Comparison of ENCODE assay signal across 10 cellular contexts in the genomic region with DNA sequence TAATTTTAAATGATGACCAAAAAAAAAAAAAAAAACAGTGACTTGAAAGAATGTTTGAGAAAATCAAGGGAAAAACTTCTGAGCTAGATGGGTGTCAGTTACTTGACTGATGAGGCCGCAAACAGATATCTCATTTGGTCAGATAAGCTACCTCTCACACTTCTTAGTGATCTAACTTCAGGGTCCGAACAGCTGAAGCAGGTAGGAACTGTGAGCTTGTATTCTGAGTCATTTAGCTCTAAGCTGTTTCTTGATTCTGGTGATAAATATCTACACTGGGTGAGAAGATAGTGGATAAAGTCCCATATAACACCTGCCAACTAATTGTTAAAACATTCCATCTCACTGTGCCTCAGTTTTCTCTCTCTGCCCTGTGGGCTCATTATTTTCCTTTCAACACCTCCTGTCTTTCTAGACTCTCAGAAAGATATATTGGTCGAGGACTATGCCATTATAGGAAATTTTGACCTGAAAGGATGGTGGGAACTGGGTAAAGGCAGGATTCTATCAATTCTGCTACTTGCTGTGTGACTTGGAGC. TPM values are rescaled to one million over a fixed set of nuclear protein-coding genes. Genes with fewer than 3 reads are reported as not detected.
DNase-seq lines count a peak whose midpoint lies in the region; ATAC-seq and TF ChIP-seq lines count a peak whose summit lies in the region.
"Had no signal": no experiment of that assay in that cellular context is flagged by ENCODE, and none has a peak within 500 bp of the region (broad histone marks: within the 10 kb centered on the region; RNA-seq: fewer than 3 reads in every experiment).

No MANE protein-coding gene starts in this region.

- TF ChIP-seq POLR2A in HCT116 (IDR thresholded peaks at IDR 0.05; ENCODE audit: borderline replicate concordance, extremely low read depth, insufficient read depth, insufficient read length) (no peak), suprapubic skin (IDR thresholded peaks at IDR 0.05) (no peak)

- H3K4me1 ChIP-seq in HCT116 (ENCODE audit: control insufficient read depth in 1 of 2, insufficient read depth in 2 of 2, low read length in 2 of 2) (peaks cover 0 to 9% of the 10 kb centered on the region in 2 experiments; a peak in 3 of 4 replicates), suprapubic skin (peaks cover 19% of the 10 kb centered on the region)

- H3K36me3 ChIP-seq in HCT116 (ENCODE audit: control insufficient read depth in 1 of 2, insufficient read depth in 2 of 2, low read length in 2 of 2) (peaks cover 2 to 3% of the 10 kb centered on the region in 2 experiments; a peak in 1 of 4 replicates), suprapubic skin (no peaks in the 10 kb centered on the region)

- H4K20me1 ChIP-seq in HCT116 (ENCODE audit: insufficient read depth) = no peaks in the 10 kb centered on the region; the same call in 1 of the 2 replicates

- H3K9me2 ChIP-seq in HCT116 (ENCODE audit: insufficient read depth) = no peaks in the 10 kb centered on the region

- peaks cover 22% of the 10 kb centered on the region for H3K79me2 ChIP-seq in HCT116 (ENCODE audit: insufficient read depth, low read length)

- BruUV-seq in HCT116 (replicated peaks; lab: Mats Ljungman, UMichigan) = no TSS peak

- no peaks in the 10 kb centered on the region for H3K9me3 Mint-ChIP-seq in activated T-helper 17 cell treated with anti-CD3 and anti-CD28 coated beads, Interleukin-2, amount 50 U/mL, for 72 hours
- H3K9me3 Mint-ChIP-seq in stimulated activated memory B cell treated with anti-CD40 and anti-IgM and Interleukin-4, amounts not matched to agents 10 μg/mL and 1 μg/mL and 100 μg/mL, for 72 hours = no peaks in the 10 kb centered on the region

- intact Hi-C loops in HCT116 (cut with micrococcal nuclease) = no loop called here

- H3K9me3 ChIP-seq in HCT116 (ENCODE audit: control insufficient read depth in 1 of 2, insufficient read depth in 1 of 2, low read depth in 1 of 2, low read length in 2 of 2) (no peaks in the 10 kb centered on the region), suprapubic skin (no peaks in the 10 kb centered on the region)

- peak overlapping the region; percentile 66 for H3K4me3 Mint-ChIP-seq in activated T-helper 17 cell treated with anti-CD3 and anti-CD28 coated beads, Interleukin-2, amount 50 U/mL, for 72 hours
- no peak overlapping the region for H3K4me3 Mint-ChIP-seq in stimulated activated memory B cell treated with anti-CD40 and anti-IgM and Interleukin-4, amounts not matched to agents 10 μg/mL and 1 μg/mL and 100 μg/mL, for 72 hours

- no peak for TF ChIP-seq CTCF in HCT116 (IDR thresholded peaks at IDR 0.05 in 2 of 3, conservative IDR thresholded peaks at IDR 0.05 in 1 of 3; ENCODE audit: borderline replicate concordance in 1 of 3, insufficient read depth in 1 of 3, low read depth in 2 of 3, low read length in 2 of 3)
- TF ChIP-seq CTCF in suprapubic skin (IDR thresholded peaks at IDR 0.05) = no peak
- TF ChIP-seq CTCF in omental fat pad (IDR thresholded peaks at IDR 0.05) = no peak

- no peak for ATAC-seq in HCT116
- peak; percentile 66 for ATAC-seq in activated T-helper 17 cell treated with anti-CD3 and anti-CD28 coated beads, Interleukin-2, amount 50 U/mL, for 72 hours (replicated peaks)
- peak; percentile 51 for ATAC-seq in stimulated activated memory B cell treated with anti-CD40 and anti-IgM and Interleukin-4, amounts not matched to agents 10 μg/mL and 1 μg/mL and 100 μg/mL, for 72 hours
- ATAC-seq in omental fat pad (ENCODE audit: low FRiP score) = no peak
- ATAC-seq in HG02678 (IDR thresholded peaks at IDR 0.05; ENCODE audit: unreplicated experiment) = no peak

- no peak for TF ChIP-seq RAD21 in HCT116 (IDR thresholded peaks at IDR 0.05; ENCODE audit: low read depth)

- RAD21 ChIA-PET in HCT116 (lab: Charles Lee; ENCODE audit: low non-redundant PET in 1 of 2, low total read pairs in 2 of 2, uncharacterized antibody in 2 of 2, unreplicated experiment in 2 of 2) = no interaction called here

- peak overlapping the region; percentile 82 for H3K27ac Mint-ChIP-seq in activated T-helper 17 cell treated with anti-CD3 and anti-CD28 coated beads, Interleukin-2, amount 50 U/mL, for 72 hours
- H3K27ac Mint-ChIP-seq in stimulated activated memory B cell treated with anti-CD40 and anti-IgM and Interleukin-4, amounts not matched to agents 10 μg/mL and 1 μg/mL and 100 μg/mL, for 72 hours = peak overlapping the region; percentile 78

- POLR2A ChIA-PET in HCT116 (lab: Charles Lee) = no interaction called here

- TF ChIP-seq EP300 in suprapubic skin (IDR thresholded peaks at IDR 0.05) = no peak

- H2AFZ ChIP-seq in HCT116 (ENCODE audit: low read depth, low read length, poor library complexity, severe bottlenecking) = no peak overlapping the region

- 53% methylated on average over 3 of the region's 3 CpGs for WGBS in suprapubic skin

- H3K4me2 ChIP-seq in HCT116 (ENCODE audit: low read length) = 0 out of 2 replicates have a peak overlapping the region, but pooled peaks have one; percentile 5

- H3K4me3 ChIP-seq in HCT116 (replicated peaks in 1 of 2; ENCODE audit: low read depth in 1 of 2, low read length in 2 of 2) (no peak overlapping the region), suprapubic skin (no peak overlapping the region)

- CTCF ChIA-PET in HCT116 (lab: Charles Lee) = no interaction called here

- H3K4me1 Mint-ChIP-seq in activated T-helper 17 cell treated with anti-CD3 and anti-CD28 coated beads, Interleukin-2, amount 50 U/mL, for 72 hours = peaks cover 47% of the 10 kb centered on the region
- H3K4me1 Mint-ChIP-seq in stimulated activated memory B cell treated with anti-CD40 and anti-IgM and Interleukin-4, amounts not matched to agents 10 μg/mL and 1 μg/mL and 100 μg/mL, for 72 hours = peaks cover 58% of the 10 kb centered on the region

- H3K9ac ChIP-seq in HCT116 (ENCODE audit: low read length) = no peak overlapping the region

- DNase-seq in activated effector memory CD4-positive, alpha-beta T cell treated with anti-CD3 and anti-CD28 coated beads, Interleukin-2, amount 50 U/mL, for 16 hours = peak; percentile 25
- no peak for DNase-seq in activated effector memory CD4-positive, alpha-beta T cell treated with Interleukin-2 at 50 U/mL for 16 hours
- DNase-seq in HCT116 (ENCODE audit: low read depth, low spot score) = no peak
- no peak for DNase-seq in suprapubic skin (ENCODE audit: low spot score in 2 of 2)
- DNase-seq in omental fat pad (ENCODE audit: low spot score) = no peak
- DNase-seq: NCI-H1092, SIG-M5 had no signal

- peaks cover 77% of the 10 kb centered on the region for H3K36me3 Mint-ChIP-seq in activated T-helper 17 cell treated with anti-CD3 and anti-CD28 coated beads, Interleukin-2, amount 50 U/mL, for 72 hours (ENCODE audit: low read depth)
- H3K36me3 Mint-ChIP-seq in stimulated activated memory B cell treated with anti-CD40 and anti-IgM and Interleukin-4, amounts not matched to agents 10 μg/mL and 1 μg/mL and 100 μg/mL, for 72 hours = peaks cover 31% of the 10 kb centered on the region

- H3K27me3 Mint-ChIP-seq in activated T-helper 17 cell treated with anti-CD3 and anti-CD28 coated beads, Interleukin-2, amount 50 U/mL, for 72 hours = no peaks in the 10 kb centered on the region
- no peaks in the 10 kb centered on the region for H3K27me3 Mint-ChIP-seq in stimulated activated memory B cell treated with anti-CD40 and anti-IgM and Interleukin-4, amounts not matched to agents 10 μg/mL and 1 μg/mL and 100 μg/mL, for 72 hours

- no peak overlapping the region for H3K27ac ChIP-seq in HCT116 (ENCODE audit: low read depth, low read length)
- no peak overlapping the region for H3K27ac ChIP-seq in suprapubic skin

- H3K27me3 ChIP-seq in HCT116 (ENCODE audit: insufficient read depth, low read length) = no peaks in the 10 kb centered on the region
- no peaks in the 10 kb centered on the region for H3K27me3 ChIP-seq in suprapubic skin

TF ChIP-seq in HCT116, 20 proteins besides CTCF, POLR2A, EP300 and RAD21:
- TF ChIP-seq ZBTB33 (IDR thresholded peaks at IDR 0.05; ENCODE audit: extremely low read depth, insufficient replicate concordance, low read length) (no peak), JUND (IDR thresholded peaks at IDR 0.05) (no peak), SP1 (IDR thresholded peaks at IDR 0.05; ENCODE audit: low read depth) (no peak), CBX3 (IDR thresholded peaks at IDR 0.05; ENCODE audit: low read depth) (no peak), EZH2phosphoT487 (IDR thresholded peaks at IDR 0.05; ENCODE audit: borderline replicate concordance) (no peak), MAX (IDR thresholded peaks at IDR 0.05) (no peak), TCF7L2 (IDR thresholded peaks at IDR 0.05; ENCODE audit: borderline replicate concordance, extremely low read depth, insufficient read depth, insufficient read length) (no peak), EGR1 (IDR thresholded peaks at IDR 0.05; ENCODE audit: low read depth) (no peak)
- TF ChIP-seq, protein P1, sequence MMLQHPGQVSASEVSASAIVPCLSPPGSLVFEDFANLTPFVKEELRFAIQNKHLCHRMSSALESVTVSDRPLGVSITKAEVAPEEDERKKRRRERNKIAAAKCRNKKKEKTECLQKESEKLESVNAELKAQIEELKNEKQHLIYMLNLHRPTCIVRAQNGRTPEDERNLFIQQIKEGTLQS (IDR thresholded peaks at IDR 0.05) = no peak

RNA-seq across cellular contexts. Expression of gene KIF3B, which starts 7.7 kb away (rescaled TPM):
- total RNA-seq in HCT116 (2021; ENCODE audit: unreplicated experiment) = 31.5 TPM
- 13.9 and 18.1 TPM in 2 replicates for polyA plus RNA-seq in HCT116 (2012)
- 10 to 100 TPM; 25.9 to 43.0 TPM for total RNA-seq in activated T-helper 17 cell treated with anti-CD3 and anti-CD28 coated beads, Interleukin-2, amount 50 U/mL, for 72 hours
- total RNA-seq in suprapubic skin = 10 to 100 TPM; 12.7 to 17.3 (median 14.9) TPM
- total RNA-seq in omental fat pad = 10 to 100 TPM; 19.9 to 25.4 (median 22.7) TPM

Comparison
In these comparisons a context has a peak if more than half of its experiments do, and no peak if none do; other contexts are left out.
1. ATAC-seq: peak in activated T-helper 17 cell treated with anti-CD3 and anti-CD28 coated beads, Interleukin-2, amount 50 U/mL, for 72 hours (single experiment) and stimulated activated memory B cell treated with anti-CD40 and anti-IgM and Interleukin-4, amounts not matched to agents 10 μg/mL and 1 μg/mL and 100 μg/mL, for 72 hours (single experiment); none in HCT116 (single experiment), omental fat pad (single experiment) and HG02678 (single experiment).